ENCODE assay signal across 23 cellular contexts in genomic region chr2:239881031-239881471, GRCh38.
DNase-seq lines count a peak whose midpoint lies in the region; ATAC-seq and TF ChIP-seq lines count a peak whose summit lies in the region.
"Had no signal": no experiment of that assay in that cellular context is flagged by ENCODE, and none has a peak within 500 bp of the region (broad histone marks: within the 10 kb centered on the region; RNA-seq: fewer than 3 reads in every experiment).

No MANE protein-coding gene starts in this region.

- no peaks in the 10 kb centered on the region for H3K36me3 ChIP-seq in esophagus muscularis mucosa
- H3K36me3 ChIP-seq: brain microvascular endothelial cell, neural progenitor cell had no signal

- H3K27ac ChIP-seq in esophagus muscularis mucosa (replicated peaks in 1 of 4) (peak overlapping the region; percentile 44 to 76 (median 62)), foreskin keratinocyte (no peak overlapping the region), substantia nigra (ENCODE audit: low read depth, low read length, poor library complexity, severe bottlenecking) (no peak overlapping the region)
- H3K27ac ChIP-seq: brain microvascular endothelial cell, neural progenitor cell, PC-9 had no signal

- DNase-seq in Right ventricle myocardium inferior (ENCODE audit: missing footprints) (peak; percentile 26), cardiac septum (ENCODE audit: low spot score) (no peak), esophagus muscularis mucosa (ENCODE audit: extremely low spot score) (peak; percentile 82), posterior vena cava (ENCODE audit: low spot score) (peak; percentile 64), foreskin keratinocyte (no peak), substantia nigra (lab: John Stamatoyannopoulos, UW) (no peak), NCI-H2171 treated with DMSO at 0.1 percent for 48 hours (lab: John Stamatoyannopoulos, UW) (no peak)
- DNase-seq: ACHN; activated CD4-positive, alpha-beta T cell treated with anti-CD3 and anti-CD28 coated beads for 36 hours; activated gamma-delta T cell; activated naive CD8-positive, alpha-beta T cell treated with anti-CD3 and anti-CD28 coated beads, Interleukin-2, amount 50 U/mL, for 24 hours; C1 segment of cervical spinal cord; glutamatergic neuron; NCI-H2081; PC-9; SIG-M5; stimulated activated CD4-positive, alpha-beta T cell treated with anti-CD3 and anti-CD28 coated beads, Interleukin-4, amount 100 ng/mL, for 1 hour; stimulated activated naive CD4-positive, alpha-beta T cell treated with Interleukin-2 at 50 U/mL for 16 hours; trophoblast cell had no signal

- H3K4me1 ChIP-seq in esophagus muscularis mucosa (peaks cover 5 to 19% (median 18%) of the 10 kb centered on the region in 4 donors), foreskin keratinocyte (no peaks in the 10 kb centered on the region)
- H3K4me1 ChIP-seq: neural progenitor cell had no signal

- WGBS in esophagus muscularis mucosa: 78% methylated on average over 10 of the region's 10 CpGs

- no peak for TF ChIP-seq EP300 in esophagus muscularis mucosa (IDR thresholded peaks at IDR 0.05)

- H3K9me3 ChIP-seq in esophagus muscularis mucosa: peaks cover 0 to 26% (median 15%) of the 10 kb centered on the region in 4 donors

- no peaks in the 10 kb centered on the region for H3K27me3 ChIP-seq in esophagus muscularis mucosa
- H3K27me3 ChIP-seq in foreskin keratinocyte: peaks cover 4% of the 10 kb centered on the region
- H3K27me3 ChIP-seq: brain microvascular endothelial cell, neural progenitor cell had no signal

- ATAC-seq in Right ventricle myocardium inferior (no peak), foreskin keratinocyte (no peak), GM18520 (IDR thresholded peaks at IDR 0.05; ENCODE audit: unreplicated experiment) (no peak)
- ATAC-seq: activated CD4-positive, alpha-beta T cell treated with anti-CD3 and anti-CD28 coated beads for 36 hours; activated naive CD8-positive, alpha-beta T cell treated with anti-CD3 and anti-CD28 coated beads, Interleukin-2, amount 50 U/mL, for 24 hours; T-cell had no signal

- intact Hi-C loops in Right ventricle myocardium inferior (cut with DNase I) (loop anchor here (5.0 kb wide), 1 partner anchor 844 kb away; no protein-coding TSS in a partner anchor), cardiac septum (cut with DNase I) (loop anchor here (5.0 kb wide), 1 partner anchor 844 kb away; no protein-coding TSS in a partner anchor), esophagus muscularis mucosa (cut with DNase I) (loop anchor here (5.0 to 10.0 kb wide), 2 partner anchors 476 to 844 kb away; partner anchors contain the start of gene HDAC4), posterior vena cava (cut with DNase I) (loop anchor here in 1 of 2 donors (10.0 kb wide), 1 partner anchor 486 kb away; no protein-coding TSS in a partner anchor)

- TF ChIP-seq POLR2A in esophagus muscularis mucosa (IDR thresholded peaks at IDR 0.05; ENCODE audit: low read depth): no peak

- TF ChIP-seq CTCF in esophagus muscularis mucosa (IDR thresholded peaks at IDR 0.05) (no peak), foreskin keratinocyte (conservative IDR thresholded peaks at IDR 0.05) (no peak)

- H3K4me3 ChIP-seq in esophagus muscularis mucosa: no peak overlapping the region
- H3K4me3 ChIP-seq: neural progenitor cell, PC-9 had no signal

Comparison
In these comparisons a context has a peak if more than half of its experiments do, and no peak if none do; other contexts are left out.
1. DNase-seq: peak in Right ventricle myocardium inferior (single experiment), esophagus muscularis mucosa (single experiment) and posterior vena cava (single experiment); none in cardiac septum (single experiment), foreskin keratinocyte (0 of 2), substantia nigra (0 of 49) and NCI-H2171 treated with DMSO at 0.1 percent for 48 hours (single experiment).
2. H3K27ac ChIP-seq: peak in esophagus muscularis mucosa (4 of 4); none in foreskin keratinocyte (single experiment) and substantia nigra (single experiment).